Comparison of ENCODE assay signal across 12 cellular contexts in genomic region chr1:159781992-159782391, GRCh38. TPM values are rescaled to one million over a fixed set of nuclear protein-coding genes. Genes with fewer than 3 reads are reported as not detected.
DNase-seq lines count a peak whose midpoint lies in the region; ATAC-seq, FAIRE-seq and TF ChIP-seq lines count a peak whose summit lies in the region.
"Had no signal": no experiment of that assay in that cellular context is flagged by ENCODE, and none has a peak within 500 bp of the region (broad histone marks: within the 10 kb centered on the region; RNA-seq: fewer than 3 reads in every experiment).

No MANE protein-coding gene starts in this region.

- peaks cover 32% of the 10 kb centered on the region for H3K4me1 Mint-ChIP-seq in activated naive CD4-positive, alpha-beta T cell treated with anti-CD3 and anti-CD28 coated beads, Interleukin-2, amount 10 ng/mL, durations not matched to agents 7 days and 5 days
- H3K4me1 Mint-ChIP-seq in astrocyte (ENCODE audit: low read depth, unreplicated experiment): peaks cover 20% of the 10 kb centered on the region

- no peak overlapping the region for H3K27ac Mint-ChIP-seq in activated naive CD4-positive, alpha-beta T cell treated with anti-CD3 and anti-CD28 coated beads, Interleukin-2, amount 10 ng/mL, durations not matched to agents 7 days and 5 days
- H3K27ac Mint-ChIP-seq in astrocyte (ENCODE audit: unreplicated experiment): no peak overlapping the region

- H3K4me2 ChIP-seq in astrocyte (ENCODE audit: low read length): peak overlapping the region; percentile 90

- H3K9ac ChIP-seq in astrocyte (ENCODE audit: low read length): no peak overlapping the region
- H3K9ac ChIP-seq in kidney (ENCODE audit: low read length in 2 of 2): peak overlapping the region in 1 of 2 donors; percentile 55

- H3K4me3 Mint-ChIP-seq in activated naive CD4-positive, alpha-beta T cell treated with anti-CD3 and anti-CD28 coated beads, Interleukin-2, amount 10 ng/mL, durations not matched to agents 7 days and 5 days: peak overlapping the region; percentile 81
- peak overlapping the region; percentile 89 for H3K4me3 Mint-ChIP-seq in astrocyte (ENCODE audit: unreplicated experiment)

- no peaks in the 10 kb centered on the region for H3K9me3 Mint-ChIP-seq in activated naive CD4-positive, alpha-beta T cell treated with anti-CD3 and anti-CD28 coated beads, Interleukin-2, amount 10 ng/mL, durations not matched to agents 7 days and 5 days
- H3K9me3 Mint-ChIP-seq in astrocyte (ENCODE audit: unreplicated experiment): peaks cover 3% of the 10 kb centered on the region

- no peak for ATAC-seq in thoracic aorta (ENCODE audit: insufficient number of reproducible peaks, low FRiP score, low read depth)

- DNase-seq in activated naive CD4-positive, alpha-beta T cell treated with anti-CD3 and anti-CD28 coated beads, Interleukin-2, amount 10 ng/mL, durations not matched to agents 7 days and 5 days: no peak
- no peak for DNase-seq in activated naive CD4-positive, alpha-beta T cell treated with anti-CD3 and anti-CD28 coated beads, Interleukin-2, amount 50 U/mL, for 16 hours
- DNase-seq in astrocyte (ENCODE audit: low read depth): no peak
- DNase-seq in kidney: peak; percentile 82
- no peak for DNase-seq in thoracic aorta (ENCODE audit: low spot score)
- DNase-seq in stimulated activated CD4-positive, alpha-beta T cell treated with anti-CD3 and anti-CD28 coated beads, Interleukin-12 subunit alpha, Interleukin-12 subunit beta, amount 100 ng/mL, for 4 hours: no peak
- DNase-seq in NCI-H146 treated with DMSO at 0.1 percent for 48 hours (lab: John Stamatoyannopoulos, UW; ENCODE audit: unreplicated experiment): no peak
- no peak for DNase-seq in NK-92 treated with Interleukin-12 subunit alpha and Interleukin-12 subunit beta, amount 100 ng/mL, for 24 hours (lab: John Stamatoyannopoulos, UW)
- DNase-seq: activated effector memory CD4-positive, alpha-beta T cell treated with anti-CD3 and anti-CD28 coated beads, Interleukin-2, amount 50 U/mL, for 16 hours; KG1 had no signal

- H3K4me3 ChIP-seq in astrocyte (ENCODE audit: insufficient read depth, low read depth, low read length): no peak overlapping the region
- H3K4me3 ChIP-seq in kidney (ENCODE audit: low read length in 2 of 2): peak overlapping the region; percentile 74 to 85
- H3K4me3 ChIP-seq in thoracic aorta: peak overlapping the region; percentile 92

- no peaks in the 10 kb centered on the region for H3K36me3 ChIP-seq in astrocyte (ENCODE audit: insufficient read depth, low read length)
- H3K36me3 ChIP-seq in kidney (ENCODE audit: control insufficient read depth in 1 of 2, insufficient read depth in 2 of 2, low read length in 2 of 2): no peaks in the 10 kb centered on the region
- H3K36me3 ChIP-seq in thoracic aorta: no peaks in the 10 kb centered on the region

- H3K4me1 ChIP-seq in astrocyte (ENCODE audit: insufficient read depth, low read length) (peaks cover 11% of the 10 kb centered on the region), kidney (ENCODE audit: control insufficient read depth in 1 of 2, insufficient read depth in 1 of 2, low read depth in 1 of 2, low read length in 2 of 2) (peaks cover 0 to 7% of the 10 kb centered on the region in 2 donors), thoracic aorta (ENCODE audit: control insufficient read depth in 1 of 2, low read depth in 2 of 2) (peaks cover 5 to 24% of the 10 kb centered on the region in 2 donors)

- peaks cover 11% of the 10 kb centered on the region for H3K27me3 Mint-ChIP-seq in activated naive CD4-positive, alpha-beta T cell treated with anti-CD3 and anti-CD28 coated beads, Interleukin-2, amount 10 ng/mL, durations not matched to agents 7 days and 5 days
- H3K27me3 Mint-ChIP-seq in astrocyte (ENCODE audit: low read depth, unreplicated experiment): peaks cover 2% of the 10 kb centered on the region

- no peaks in the 10 kb centered on the region for H3K36me3 Mint-ChIP-seq in activated naive CD4-positive, alpha-beta T cell treated with anti-CD3 and anti-CD28 coated beads, Interleukin-2, amount 10 ng/mL, durations not matched to agents 7 days and 5 days
- peaks cover 2% of the 10 kb centered on the region for H3K36me3 Mint-ChIP-seq in astrocyte (ENCODE audit: low read depth, unreplicated experiment)

- FAIRE-seq in astrocyte (lab: Jason Lieb, UNC) (no peak), kidney (lab: Jason Lieb, UNC) (no peak)

- TF ChIP-seq CTCF in astrocyte (IDR thresholded peaks at IDR 0.05; ENCODE audit: insufficient read depth, low read depth, low read length): no peak
- TF ChIP-seq CTCF in kidney (IDR thresholded peaks at IDR 0.05; ENCODE audit: borderline replicate concordance, extremely low read depth, insufficient read depth): no peak
- no peak for TF ChIP-seq CTCF in thoracic aorta (IDR thresholded peaks at IDR 0.05)

- no peak overlapping the region for H2AFZ ChIP-seq in astrocyte (ENCODE audit: low read depth, low read length)

- H3K27me3 ChIP-seq in astrocyte (ENCODE audit: insufficient read depth, low read length): no peaks in the 10 kb centered on the region
- H3K27me3 ChIP-seq in thoracic aorta (replicated peaks; ENCODE audit: insufficient read depth): no peaks in the 10 kb centered on the region

- H3K27ac ChIP-seq in astrocyte (ENCODE audit: low read depth, low read length) (no peak overlapping the region), kidney (ENCODE audit: low read depth in 2 of 2, low read length in 2 of 2) (peak overlapping the region in 1 of 2 donors; percentile 82), thoracic aorta (peak overlapping the region in 1 of 2 donors; percentile 66)

- CTCF ChIA-PET in activated naive CD4-positive, alpha-beta T cell treated with anti-CD3 and anti-CD28 coated beads, Interleukin-2, amount 10 ng/mL, durations not matched to agents 7 days and 5 days (lab: Charles Lee): interaction anchor here (1.1 to 4.8 kb wide), 6 partner anchors 8 to 226 kb away, joined by 4 to 35 read pairs (median 6); no protein-coding TSS in a partner anchor

- intact Hi-C loops in kidney (cut with DNase I): no loop called here

- H3K79me2 ChIP-seq in astrocyte (ENCODE audit: insufficient read depth, low read length): no peaks in the 10 kb centered on the region

- H3K9me3 ChIP-seq in astrocyte (ENCODE audit: insufficient read depth, low read depth, low read length) (no peaks in the 10 kb centered on the region), kidney (ENCODE audit: control insufficient read depth in 1 of 2, low read length in 2 of 2) (no peaks in the 10 kb centered on the region), thoracic aorta (no peaks in the 10 kb centered on the region)
- H3K9me3 ChIP-seq: mucosa of descending colon had no signal

- H4K20me1 ChIP-seq in astrocyte (ENCODE audit: insufficient read depth, low read length): no peaks in the 10 kb centered on the region

RNA-seq across cellular contexts. Expression of gene DUSP23, which starts 1.2 kb away (rescaled TPM):
- 30.1 and 33.0 TPM in 2 replicates for total RNA-seq in astrocyte
- 128 TPM for total RNA-seq in kidney
- 327 TPM for polyA plus RNA-seq in kidney (ENCODE audit: insufficient read depth, low read depth, low replicate concordance)
- 100 to 1,000 TPM in 1 of 2 donors, 10 to 100 TPM in 1; 48.6 to 111 TPM for total RNA-seq in thoracic aorta

RNA-seq across cellular contexts. Expression of gene FCRL6, which starts 20.2 kb away (rescaled TPM):
- total RNA-seq in astrocyte (not detected in 2 replicates), kidney (1.4 TPM), thoracic aorta (not detected)
- polyA plus RNA-seq in kidney (ENCODE audit: insufficient read depth, low read depth, low replicate concordance): 0.45 TPM
- polyA plus RNA-seq: BJ had no signal

RNA-seq across cellular contexts. Expression of gene SLAMF8, which starts 44.7 kb away (rescaled TPM):
- 1.7 and 3.6 TPM in 2 replicates for total RNA-seq in astrocyte
- total RNA-seq in kidney: 12.0 TPM
- polyA plus RNA-seq in kidney (ENCODE audit: insufficient read depth, low read depth, low replicate concordance): 1.8 TPM
- total RNA-seq in thoracic aorta: 1 to 10 TPM; 5.6 to 9.9 TPM
